Comparison of ENCODE assay signal across 8 cellular contexts in the genomic region with DNA sequence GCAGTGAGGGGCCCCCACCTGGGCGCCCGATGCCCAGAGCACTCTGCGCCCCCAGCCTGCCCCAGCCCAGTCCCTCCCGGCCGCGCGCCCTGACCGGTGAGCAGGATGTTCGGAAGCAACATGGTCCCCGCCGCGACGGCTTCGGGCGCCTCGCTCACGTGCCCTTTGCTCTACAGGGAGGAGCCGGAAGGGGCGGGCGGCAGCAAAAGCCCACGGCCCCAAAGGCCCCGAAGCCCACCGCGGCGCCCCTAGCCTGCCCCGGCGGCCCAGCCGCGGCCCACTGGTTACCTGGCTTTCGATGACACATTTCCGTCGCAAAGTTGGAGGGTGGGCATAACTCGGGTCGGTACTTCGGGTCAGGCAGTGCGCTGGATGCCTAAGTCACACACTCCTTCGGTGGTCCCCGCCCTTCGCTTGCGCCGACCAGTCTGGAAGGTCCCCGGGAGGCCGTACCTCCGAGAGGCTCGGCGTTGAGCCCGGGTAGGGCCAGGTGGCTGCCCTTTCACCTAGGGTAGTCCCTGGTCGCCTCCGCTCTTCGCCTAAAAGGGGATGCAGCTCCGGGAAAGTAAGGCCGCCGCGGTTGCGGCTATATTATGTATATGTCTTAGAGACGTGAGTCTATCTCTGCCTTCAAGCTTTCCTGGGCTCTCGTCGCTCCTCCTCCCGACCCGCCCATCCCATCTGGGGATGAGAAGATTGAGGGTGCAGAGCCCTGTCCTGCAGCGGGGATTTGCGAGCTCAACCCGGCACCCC. TPM values are rescaled to one million over a fixed set of nuclear protein-coding genes. Genes with fewer than 3 reads are reported as not detected.
DNase-seq lines count a peak whose midpoint lies in the region; ATAC-seq and TF ChIP-seq lines count a peak whose summit lies in the region.

A gene (minus strand): TSS at position 152 of the 753 bp plus-strand sequence. CDS start 30 bp downstream, at position 122.
A gene with protein sequence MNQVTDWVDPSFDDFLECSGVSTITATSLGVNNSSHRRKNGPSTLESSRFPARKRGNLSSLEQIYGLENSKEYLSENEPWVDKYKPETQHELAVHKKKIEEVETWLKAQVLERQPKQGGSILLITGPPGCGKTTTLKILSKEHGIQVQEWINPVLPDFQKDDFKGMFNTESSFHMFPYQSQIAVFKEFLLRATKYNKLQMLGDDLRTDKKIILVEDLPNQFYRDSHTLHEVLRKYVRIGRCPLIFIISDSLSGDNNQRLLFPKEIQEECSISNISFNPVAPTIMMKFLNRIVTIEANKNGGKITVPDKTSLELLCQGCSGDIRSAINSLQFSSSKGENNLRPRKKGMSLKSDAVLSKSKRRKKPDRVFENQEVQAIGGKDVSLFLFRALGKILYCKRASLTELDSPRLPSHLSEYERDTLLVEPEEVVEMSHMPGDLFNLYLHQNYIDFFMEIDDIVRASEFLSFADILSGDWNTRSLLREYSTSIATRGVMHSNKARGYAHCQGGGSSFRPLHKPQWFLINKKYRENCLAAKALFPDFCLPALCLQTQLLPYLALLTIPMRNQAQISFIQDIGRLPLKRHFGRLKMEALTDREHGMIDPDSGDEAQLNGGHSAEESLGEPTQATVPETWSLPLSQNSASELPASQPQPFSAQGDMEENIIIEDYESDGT (plus strand): TSS at position 450 of the 753 bp plus-strand sequence. CDS start 2,391 bp downstream, outside the sequence.
A gene with protein sequence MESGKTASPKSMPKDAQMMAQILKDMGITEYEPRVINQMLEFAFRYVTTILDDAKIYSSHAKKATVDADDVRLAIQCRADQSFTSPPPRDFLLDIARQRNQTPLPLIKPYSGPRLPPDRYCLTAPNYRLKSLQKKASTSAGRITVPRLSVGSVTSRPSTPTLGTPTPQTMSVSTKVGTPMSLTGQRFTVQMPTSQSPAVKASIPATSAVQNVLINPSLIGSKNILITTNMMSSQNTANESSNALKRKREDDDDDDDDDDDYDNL (minus strand): TSS at position 152 of the 753 bp plus-strand sequence. CDS start 3,783 bp downstream, outside the sequence.

- peaks cover 7% of the 10 kb centered on the region for H3K36me3 ChIP-seq in H7 (replicated peaks; ENCODE audit: control insufficient read depth, insufficient read depth, low read length)

- H3K4me3 ChIP-seq in H7 (ENCODE audit: insufficient read depth, low read depth, low read length): peak within 1 kb of the TSS; percentile 84

- peak within 1 kb of the TSS; percentile 100 for H3K27ac Mint-ChIP-seq in nephron progenitor cell
- peak within 1 kb of the TSS; percentile 100 for H3K27ac Mint-ChIP-seq in stimulated activated naive CD8-positive, alpha-beta T cell treated with anti-CD3 and anti-CD28 coated beads, Interleukin-15, amount 100 ng/mL, for 72 hours

- peak within 1 kb of the TSS; percentile 95 for H3K4me3 Mint-ChIP-seq in nephron progenitor cell
- H3K4me3 Mint-ChIP-seq in stimulated activated naive CD8-positive, alpha-beta T cell treated with anti-CD3 and anti-CD28 coated beads, Interleukin-15, amount 100 ng/mL, for 72 hours: peak within 1 kb of the TSS; percentile 87 to 98

- no peak for TF ChIP-seq CTCF in nephron progenitor cell (IDR thresholded peaks at IDR 0.05)

- H3K27me3 ChIP-seq in H7 (ENCODE audit: control insufficient read depth, insufficient read depth, low read length): no peaks in the 10 kb centered on the region

- peak; percentile 96 for DNase-seq in ELF-1 (ENCODE audit: low read depth, low spot score)
- DNase-seq in H7: peak; percentile 91
- peak; percentile 88 for DNase-seq in M059J (ENCODE audit: low read depth)
- DNase-seq in SHP77 (lab: John Stamatoyannopoulos, UW): peak; percentile 90 to 93
- DNase-seq in activated effector memory CD4-positive, alpha-beta T cell treated with anti-CD3 and anti-CD28 coated beads, Interleukin-2, amount 50 U/mL, for 16 hours: peak; percentile 97
- DNase-seq in fibroblast of the conjunctiva (ENCODE audit: low read depth): peak; percentile 87
- peak; percentile 88 for DNase-seq in nephron progenitor cell
- DNase-seq in stimulated activated naive CD8-positive, alpha-beta T cell treated with anti-CD3 and anti-CD28 coated beads, Interleukin-15, amount 100 ng/mL, for 72 hours: peak; percentile 94 to 95

- H3K27me3 Mint-ChIP-seq in nephron progenitor cell (ENCODE audit: low read depth, poor library complexity): no peaks in the 10 kb centered on the region
- no peaks in the 10 kb centered on the region for H3K27me3 Mint-ChIP-seq in stimulated activated naive CD8-positive, alpha-beta T cell treated with anti-CD3 and anti-CD28 coated beads, Interleukin-15, amount 100 ng/mL, for 72 hours

- peaks cover 23% of the 10 kb centered on the region for H3K36me3 Mint-ChIP-seq in nephron progenitor cell (ENCODE audit: low read depth)

- peaks cover 27% of the 10 kb centered on the region for H3K4me1 Mint-ChIP-seq in nephron progenitor cell
- peaks cover 42% of the 10 kb centered on the region for H3K4me1 Mint-ChIP-seq in stimulated activated naive CD8-positive, alpha-beta T cell treated with anti-CD3 and anti-CD28 coated beads, Interleukin-15, amount 100 ng/mL, for 72 hours

- H3K9me3 Mint-ChIP-seq in nephron progenitor cell: no peaks in the 10 kb centered on the region
- no peaks in the 10 kb centered on the region for H3K9me3 Mint-ChIP-seq in stimulated activated naive CD8-positive, alpha-beta T cell treated with anti-CD3 and anti-CD28 coated beads, Interleukin-15, amount 100 ng/mL, for 72 hours

- ATAC-seq in stimulated activated naive CD8-positive, alpha-beta T cell treated with anti-CD3 and anti-CD28 coated beads, Interleukin-15, amount 100 ng/mL, for 72 hours: peak; percentile 97

RNA-seq across cellular contexts. Expression of the first gene that starts in this region (rescaled TPM):
- 34.2 and 52.3 TPM in 2 replicates for total RNA-seq in H7 (2014; rRNA removed; shearing (Covaris generic))
- 48.9 and 51.6 TPM in 2 replicates for total RNA-seq in M059J (2014; rRNA removed; shearing (Covaris generic))

RNA-seq across cellular contexts. Expression of the second gene that starts in this region (rescaled TPM):
- 39.1 TPM in 2 replicates for total RNA-seq in H7 (2014; rRNA removed; shearing (Covaris generic))
- total RNA-seq in M059J (2014; rRNA removed; shearing (Covaris generic)): 8.5 and 19.7 TPM in 2 replicates

RNA-seq across cellular contexts. Expression of the third gene that starts in this region (rescaled TPM):
- 84.4 and 105 TPM in 2 replicates for total RNA-seq in H7 (2014; rRNA removed; shearing (Covaris generic))
- 94.7 and 114 TPM in 2 replicates for total RNA-seq in M059J (2014; rRNA removed; shearing (Covaris generic))

Comparison
In these comparisons a context has a peak if more than half of its experiments do, and no peak if none do; other contexts are left out.
1. Peak in every context shown above with its lines: DNase-seq, ATAC-seq and H3K4me3 ChIP-seq.